ENCODE assay signal across 8 cellular contexts in genomic region chr11:6474423-6474792, GRCh38. TPM values are rescaled to one million over a fixed set of nuclear protein-coding genes. Genes with fewer than 3 reads are reported as not detected.
A peak's percentile ranks its signal among the peaks of the same experiment; 100 is the strongest.
DNase-seq lines count a peak whose midpoint lies in the region; ATAC-seq and TF ChIP-seq lines count a peak whose summit lies in the region.

No MANE protein-coding gene starts in this region.

- peak overlapping the region; percentile 74 for H3K4me3 Mint-ChIP-seq in activated CD4-positive, alpha-beta memory T cell treated with anti-CD3 and anti-CD28 coated beads, Interleukin-2, amount 10 ng/mL, durations not matched to agents 7 days and 5 days

- no peaks in the 10 kb centered on the region for H3K27me3 ChIP-seq in HCT116 (ENCODE audit: insufficient read depth, low read length)
- no peaks in the 10 kb centered on the region for H3K27me3 ChIP-seq in hepatocyte
- no peaks in the 10 kb centered on the region for H3K27me3 ChIP-seq in spleen (replicated peaks in 1 of 7)

- H2AFZ ChIP-seq in HCT116 (ENCODE audit: low read depth, low read length, poor library complexity, severe bottlenecking) (no peak overlapping the region), hepatocyte (peak overlapping the region; percentile 40)

- H3K4me3 ChIP-seq in HCT116 (replicated peaks in 1 of 2; ENCODE audit: low read depth in 1 of 2, low read length in 2 of 2) = peak overlapping the region; percentile 44 to 85
- H3K4me3 ChIP-seq in hepatocyte = peak overlapping the region; percentile 18
- peak overlapping the region; percentile 4 to 90 (median 64) for H3K4me3 ChIP-seq in spleen

- TF ChIP-seq CTCF in HCT116 (IDR thresholded peaks at IDR 0.05 in 2 of 3, conservative IDR thresholded peaks at IDR 0.05 in 1 of 3; ENCODE audit: borderline replicate concordance in 1 of 3, insufficient read depth in 1 of 3, low read depth in 2 of 3, low read length in 2 of 3) = peak in 1 of 3 experiments; percentile 36; a peak in 2 of 6 replicates
- no peak for TF ChIP-seq CTCF in hepatocyte (IDR thresholded peaks at IDR 0.05; ENCODE audit: poor library complexity)
- no peak for TF ChIP-seq CTCF in spleen (IDR thresholded peaks at IDR 0.05 in 8 of 11, conservative IDR thresholded peaks at IDR 0.05 in 3 of 11)

- H3K27ac ChIP-seq in HCT116 (ENCODE audit: low read depth, low read length) = peak overlapping the region; percentile 63
- H3K27ac ChIP-seq in hepatocyte = peak overlapping the region; percentile 94
- peak overlapping the region; percentile 69 to 93 (median 90) for H3K27ac ChIP-seq in spleen

- TF ChIP-seq POLR2A in HCT116 (IDR thresholded peaks at IDR 0.05; ENCODE audit: borderline replicate concordance, extremely low read depth, insufficient read depth, insufficient read length) (no peak), spleen (IDR thresholded peaks at IDR 0.05) (no peak)

- peaks cover 26% of the 10 kb centered on the region for H3K4me1 Mint-ChIP-seq in activated CD4-positive, alpha-beta memory T cell treated with anti-CD3 and anti-CD28 coated beads, Interleukin-2, amount 10 ng/mL, durations not matched to agents 7 days and 5 days

- peaks cover 5 to 25% of the 10 kb centered on the region in 2 experiments; a peak in 3 of 4 replicates for H3K4me1 ChIP-seq in HCT116 (ENCODE audit: control insufficient read depth in 1 of 2, insufficient read depth in 2 of 2, low read length in 2 of 2)
- H3K4me1 ChIP-seq in hepatocyte (ENCODE audit: insufficient read depth) = peaks cover 30% of the 10 kb centered on the region
- H3K4me1 ChIP-seq in spleen = peaks cover 9 to 45% (median 30%) of the 10 kb centered on the region in 6 donors

- RAD21 ChIA-PET in HCT116 (lab: Charles Lee; ENCODE audit: low non-redundant PET in 1 of 2, low total read pairs in 2 of 2, uncharacterized antibody in 2 of 2, unreplicated experiment in 2 of 2) = interaction anchor here in 1 of 2 experiments (0.6 kb wide), 1 partner anchor 96 kb away, joined by 3 read pairs; no protein-coding TSS in a partner anchor

- no peak overlapping the region for H3K27ac Mint-ChIP-seq in activated CD4-positive, alpha-beta memory T cell treated with anti-CD3 and anti-CD28 coated beads, Interleukin-2, amount 10 ng/mL, durations not matched to agents 7 days and 5 days

- CTCF ChIA-PET in HCT116 (lab: Charles Lee) = interaction anchor here (1.4 kb wide), 1 partner anchor 35 kb away, joined by 3 read pairs; no protein-coding TSS in a partner anchor
- CTCF ChIA-PET in activated CD4-positive, alpha-beta memory T cell treated with anti-CD3 and anti-CD28 coated beads, Interleukin-2, amount 10 ng/mL, durations not matched to agents 7 days and 5 days (lab: Charles Lee) = interaction anchor here (0.8 to 4.2 kb wide), 2 partner anchors 14 to 96 kb away, joined by 3 to 26 read pairs; no protein-coding TSS in a partner anchor

- peaks cover 23% of the 10 kb centered on the region for H3K36me3 Mint-ChIP-seq in activated CD4-positive, alpha-beta memory T cell treated with anti-CD3 and anti-CD28 coated beads, Interleukin-2, amount 10 ng/mL, durations not matched to agents 7 days and 5 days (ENCODE audit: low read depth)

- DNase-seq in HCT116 (ENCODE audit: low read depth, low spot score) (no peak), hepatocyte (ENCODE audit: low spot score) (no peak), spleen (no peak), medulla oblongata (ENCODE audit: extremely low spot score) (no peak), NCI-H2227 (lab: John Stamatoyannopoulos, UW; ENCODE audit: unreplicated experiment) (no peak)
- no peak for DNase-seq in activated CD4-positive, alpha-beta memory T cell treated with anti-CD3 and anti-CD28 coated beads, Interleukin-2, amount 10 ng/mL, durations not matched to agents 7 days and 5 days
- no peak for DNase-seq in stimulated activated CD4-positive, alpha-beta T cell treated with anti-CD3 and anti-CD28 coated beads, Interleukin-2, amount 100 ng/mL, for 48 hours
- DNase-seq in stimulated activated CD8-positive, alpha-beta memory T cell treated with anti-CD3 and anti-CD28 coated beads, Interleukin-4, amount 100 ng/mL, for 48 hours = no peak

- 38% methylated on average over 6 of the region's 6 CpGs for WGBS in hepatocyte (ENCODE audit: low lambda C conversion rate, missing lambda C conversion rate)
- WGBS in spleen, 5 donors = 46 to 59% (median 51%) methylated on average over 6 of the region's 6 CpGs

- H3K9ac ChIP-seq in HCT116 (ENCODE audit: low read length) = peak overlapping the region; percentile 63

- H3K36me3 ChIP-seq in HCT116 (ENCODE audit: control insufficient read depth in 1 of 2, insufficient read depth in 2 of 2, low read length in 2 of 2) (peaks cover 5 to 28% of the 10 kb centered on the region in 2 experiments; a peak in 2 of 4 replicates), hepatocyte (replicated peaks; ENCODE audit: insufficient read depth, low read depth) (no peaks in the 10 kb centered on the region), spleen (peaks cover 0 to 32% (median 25%) of the 10 kb centered on the region in 6 donors)

- POLR2A ChIA-PET in HCT116 (lab: Charles Lee) = interaction anchor here (0.8 to 1.2 kb wide), 3 partner anchors 93 to 145 kb away, joined by 3 read pairs; partner anchors contain the start of gene TPP1
- POLR2A ChIA-PET in activated CD4-positive, alpha-beta memory T cell treated with anti-CD3 and anti-CD28 coated beads, Interleukin-2, amount 10 ng/mL, durations not matched to agents 7 days and 5 days (lab: Charles Lee) = interaction anchor here (0.9 to 2.1 kb wide), 5 partner anchors 11 to 96 kb away, joined by 3 to 11 read pairs (median 3); no protein-coding TSS in a partner anchor

- H3K9me2 ChIP-seq in HCT116 (ENCODE audit: insufficient read depth) (no peaks in the 10 kb centered on the region), hepatocyte (replicated peaks; ENCODE audit: insufficient read depth) (no peaks in the 10 kb centered on the region)

- ATAC-seq in HCT116 = no peak

- H3K27me3 Mint-ChIP-seq in activated CD4-positive, alpha-beta memory T cell treated with anti-CD3 and anti-CD28 coated beads, Interleukin-2, amount 10 ng/mL, durations not matched to agents 7 days and 5 days = peaks cover 4% of the 10 kb centered on the region

- H3K9me3 Mint-ChIP-seq in activated CD4-positive, alpha-beta memory T cell treated with anti-CD3 and anti-CD28 coated beads, Interleukin-2, amount 10 ng/mL, durations not matched to agents 7 days and 5 days = no peaks in the 10 kb centered on the region

- intact Hi-C loops in HCT116 (cut with micrococcal nuclease) = no loop called here
- intact Hi-C loops in spleen (cut with DNase I; ENCODE audit: low total_unique reads) = no loop called here

- no peak for TF ChIP-seq RAD21 in HCT116 (IDR thresholded peaks at IDR 0.05; ENCODE audit: low read depth)

- peaks cover 10% of the 10 kb centered on the region; the same call in 1 of the 2 replicates for H3K79me2 ChIP-seq in HCT116 (ENCODE audit: insufficient read depth, low read length)
- H3K79me2 ChIP-seq in hepatocyte = peaks cover 39% of the 10 kb centered on the region

- no peaks in the 10 kb centered on the region for H3K9me3 ChIP-seq in HCT116 (ENCODE audit: control insufficient read depth in 1 of 2, insufficient read depth in 1 of 2, low read depth in 1 of 2, low read length in 2 of 2)
- no peaks in the 10 kb centered on the region for H3K9me3 ChIP-seq in hepatocyte (ENCODE audit: low read depth)
- H3K9me3 ChIP-seq in spleen = no peaks in the 10 kb centered on the region

- no peaks in the 10 kb centered on the region for H4K20me1 ChIP-seq in HCT116 (ENCODE audit: insufficient read depth)
- H4K20me1 ChIP-seq in hepatocyte (ENCODE audit: insufficient read depth, poor library complexity, severe bottlenecking) = no peaks in the 10 kb centered on the region

- TSS peak; percentile 46 for BruUV-seq in HCT116 (replicated peaks; lab: Mats Ljungman, UMichigan)

- peak overlapping the region; percentile 95 for H3K4me2 ChIP-seq in HCT116 (ENCODE audit: low read length)
- peak overlapping the region; percentile 89 for H3K4me2 ChIP-seq in hepatocyte

TF ChIP-seq in HCT116, 20 proteins besides CTCF, POLR2A, EP300 and RAD21 (continues in another document):
- no peak for TF ChIP-seq FOSL1 (IDR thresholded peaks at IDR 0.05; ENCODE audit: low read depth)
- TF ChIP-seq SP1 (IDR thresholded peaks at IDR 0.05; ENCODE audit: low read depth) = no peak

RNA-seq across cellular contexts. Expression of gene TRIM3, which starts 0.7 kb away (rescaled TPM):
- total RNA-seq in HCT116 (2021; ENCODE audit: unreplicated experiment) (13.4 TPM), hepatocyte (18.1 and 26.2 TPM in 2 replicates), spleen (10 to 100 TPM; 11.3 to 27.6 (median 19.9) TPM)
- polyA plus RNA-seq in HCT116 (2012) = 11.3 and 12.1 TPM in 2 replicates
- 1 to 10 TPM; 7.9 to 9.9 TPM for total RNA-seq in activated CD4-positive, alpha-beta memory T cell treated with anti-CD3 and anti-CD28 coated beads, Interleukin-2, amount 10 ng/mL, durations not matched to agents 7 days and 5 days
- polyA plus RNA-seq in hepatocyte (31.6 and 35.5 TPM in 2 replicates), spleen (1 to 10 TPM; 6.3 to 8.1 (median 6.8) TPM)

RNA-seq across cellular contexts. Expression of gene ARFIP2, which starts 6.7 kb away (rescaled TPM):
- total RNA-seq in HCT116 (2021; ENCODE audit: unreplicated experiment) (77.9 TPM), hepatocyte (78.0 and 90.1 TPM in 2 replicates), spleen (10 to 100 TPM; 29.8 to 72.7 (median 37.1) TPM)
- 80.6 and 82.7 TPM in 2 replicates for polyA plus RNA-seq in HCT116 (2012)
- 10 to 100 TPM; 38.5 to 39.2 TPM for total RNA-seq in activated CD4-positive, alpha-beta memory T cell treated with anti-CD3 and anti-CD28 coated beads, Interleukin-2, amount 10 ng/mL, durations not matched to agents 7 days and 5 days
- polyA plus RNA-seq in hepatocyte (94.9 and 108 TPM in 2 replicates), spleen (10 to 100 TPM; 23.4 to 36.5 (median 35.8) TPM)

RNA-seq across cellular contexts. Expression of gene TIMM10B, which starts 6.9 kb away (rescaled TPM):
- 22.9 TPM for total RNA-seq in HCT116 (2021; ENCODE audit: unreplicated experiment)
- polyA plus RNA-seq in HCT116 (2012) = 16.8 and 20.5 TPM in 2 replicates
- 10 to 100 TPM; 39.0 to 40.5 TPM for total RNA-seq in activated CD4-positive, alpha-beta memory T cell treated with anti-CD3 and anti-CD28 coated beads, Interleukin-2, amount 10 ng/mL, durations not matched to agents 7 days and 5 days
- 56.3 and 68.0 TPM in 2 replicates for total RNA-seq in hepatocyte
- 52.1 and 65.8 TPM in 2 replicates for polyA plus RNA-seq in hepatocyte
- 10 to 100 TPM; 32.7 to 71.3 (median 46.9) TPM for total RNA-seq in spleen
- polyA plus RNA-seq in spleen = 10 to 100 TPM; 10.7 to 33.8 (median 19.8) TPM

RNA-seq across cellular contexts. Expression of gene DNHD1, which starts 22.7 kb away (rescaled TPM):
- total RNA-seq in HCT116 (2021; ENCODE audit: unreplicated experiment) (8.0 TPM), hepatocyte (7.3 and 8.1 TPM in 2 replicates), spleen (10 to 100 TPM; 19.0 to 40.7 (median 27.6) TPM)
- polyA plus RNA-seq in HCT116 (2012) = 4.0 and 5.8 TPM in 2 replicates
- total RNA-seq in activated CD4-positive, alpha-beta memory T cell treated with anti-CD3 and anti-CD28 coated beads, Interleukin-2, amount 10 ng/mL, durations not matched to agents 7 days and 5 days = 10 to 100 TPM; 18.5 to 19.6 TPM
- polyA plus RNA-seq in hepatocyte (7.1 and 7.9 TPM in 2 replicates), spleen (10 to 100 TPM in 2 of 3 donors, 1 to 10 TPM in 1; 6.0 to 17.0 (median 15.1) TPM)

RNA-seq across cellular contexts. Expression of gene HPX, which starts 33.6 kb away (rescaled TPM):
- total RNA-seq in HCT116 (2021; ENCODE audit: unreplicated experiment) (4.6 TPM), hepatocyte (361 and 367 TPM in 2 replicates), spleen (1 to 10 TPM in 6 of 7 donors, not detected in 1; 1.0 to 3.8 (median 2.8) TPM)
- polyA plus RNA-seq in HCT116 (2012) = 0.79 and 1.3 TPM in 2 replicates
- total RNA-seq in activated CD4-positive, alpha-beta memory T cell treated with anti-CD3 and anti-CD28 coated beads, Interleukin-2, amount 10 ng/mL, durations not matched to agents 7 days and 5 days = under 1 TPM in 1 of 2 experiments, not detected in 1; 0.18 TPM
- polyA plus RNA-seq in hepatocyte (229 and 358 TPM in 2 replicates), spleen (1 to 10 TPM in 1 of 3 donors, under 1 TPM in 2; 0.65 to 1.4 (median 0.83) TPM)
